In genomic region chr9:124813041-124813440, GRCh38 we compare ENCODE assay signal across 3 cellular contexts.
TF ChIP-seq lines count a peak whose summit lies in the region.

No MANE protein-coding gene starts in this region.

TF ChIP-seq in SK-N-SH, 30 proteins besides CTCF, POLR2A, EP300 and RAD21 (continues in another document):
- no peak for TF ChIP-seq USF1 (IDR thresholded peaks at IDR 0.05; ENCODE audit: borderline replicate concordance, low read depth)
- no peak for TF ChIP-seq GATA2 (CRISPR knock-in tag; IDR thresholded peaks at IDR 0.05)
- no peak for TF ChIP-seq CHD2 (IDR thresholded peaks at IDR 0.05; ENCODE audit: low read length, partially characterized antibody)
- no peak for TF ChIP-seq POLR2AphosphoS5 (IDR thresholded peaks at IDR 0.05; ENCODE audit: low read depth, low read length)
- TF ChIP-seq TEAD4 (IDR thresholded peaks at IDR 0.05; ENCODE audit: borderline replicate concordance, insufficient read depth), result no peak
- no peak for TF ChIP-seq SMC3 (IDR thresholded peaks at IDR 0.05; ENCODE audit: low read depth, low read length)
- TF ChIP-seq PBX3 (IDR thresholded peaks at IDR 0.05), result no peak
- TF ChIP-seq USF2 (IDR thresholded peaks at IDR 0.05; ENCODE audit: borderline replicate concordance, low read depth, low read length), result no peak
- TF ChIP-seq RXRA (IDR thresholded peaks at IDR 0.05; ENCODE audit: borderline replicate concordance, low read depth), result no peak
- no peak for TF ChIP-seq ZBTB33 (IDR thresholded peaks at IDR 0.05; ENCODE audit: borderline replicate concordance, low read depth)

TF ChIP-seq in SK-N-SH treated with all-trans-retinoic acid at 6 μM for 48 hours, 23 proteins besides CTCF, POLR2A, EP300 and RAD21:
- TF ChIP-seq ZC3H10 (CRISPR knock-in tag; IDR thresholded peaks at IDR 0.05), result no peak
- no peak for TF ChIP-seq PPARA (CRISPR knock-in tag; IDR thresholded peaks at IDR 0.05; ENCODE audit: borderline replicate concordance)
- no peak for TF ChIP-seq ISL1 (CRISPR knock-in tag; IDR thresholded peaks at IDR 0.05)
- TF ChIP-seq CREB5 (CRISPR knock-in tag; IDR thresholded peaks at IDR 0.05; ENCODE audit: low read depth), result no peak
- no peak for TF ChIP-seq BACH2 (CRISPR knock-in tag; IDR thresholded peaks at IDR 0.05; ENCODE audit: borderline replicate concordance)
- TF ChIP-seq OSR1 (CRISPR knock-in tag; IDR thresholded peaks at IDR 0.05), result no peak
- TF ChIP-seq SNAI2 (CRISPR knock-in tag; IDR thresholded peaks at IDR 0.05), result no peak
- TF ChIP-seq CSDC2 (CRISPR knock-in tag; IDR thresholded peaks at IDR 0.05), result no peak
- TF ChIP-seq ZNF70 (CRISPR knock-in tag; IDR thresholded peaks at IDR 0.05), result no peak
- no peak for TF ChIP-seq TOX (CRISPR knock-in tag; IDR thresholded peaks at IDR 0.05; ENCODE audit: borderline replicate concordance)
- no peak for TF ChIP-seq POU6F1 (CRISPR knock-in tag; IDR thresholded peaks at IDR 0.05; ENCODE audit: borderline replicate concordance, low read depth)
- no peak for TF ChIP-seq ZNF8 (CRISPR knock-in tag; IDR thresholded peaks at IDR 0.05)
- TF ChIP-seq ZFP3 (CRISPR knock-in tag; IDR thresholded peaks at IDR 0.05), result no peak
- TF ChIP-seq ARNTL (CRISPR knock-in tag; IDR thresholded peaks at IDR 0.05; ENCODE audit: borderline replicate concordance, low read depth), result no peak
- no peak for TF ChIP-seq GLIS3 (CRISPR knock-in tag; IDR thresholded peaks at IDR 0.05)

TF ChIP-seq in K562, 482 proteins besides CTCF, POLR2A, EP300 and RAD21:
- TF ChIP-seq POLR2AphosphoS5 (IDR thresholded peaks at IDR 0.05; ENCODE audit: control insufficient read depth, insufficient read depth, low read depth, low read length) (no peak), MCM3 (IDR thresholded peaks at IDR 0.05) (no peak), BCL6 (CRISPR knock-in tag; IDR thresholded peaks at IDR 0.05) (no peak), ZNF644 (tag; IDR thresholded peaks at IDR 0.05; ENCODE audit: low read depth) (no peak), TOE1 (IDR thresholded peaks at IDR 0.05; ENCODE audit: borderline replicate concordance) (no peak), TOE1 (CRISPR knock-in tag; IDR thresholded peaks at IDR 0.05; ENCODE audit: borderline replicate concordance, low read depth) (no peak), ZFX (CRISPR knock-in tag; IDR thresholded peaks at IDR 0.05) (peak; percentile 31; the same call in 1 of the 2 replicates), ZHX1 (conservative IDR thresholded peaks at IDR 0.05; ENCODE audit: low read length) (no peak), POLR2G (IDR thresholded peaks at IDR 0.05; ENCODE audit: low read depth, low read length) (no peak)
